Comparison of ENCODE assay signal across 8 cellular contexts in genomic region chr9:127519301-127520166, GRCh38.
DNase-seq lines count a peak whose midpoint lies in the region; ATAC-seq, FAIRE-seq and TF ChIP-seq lines count a peak whose summit lies in the region.

No MANE protein-coding gene starts in this region.

- H3K27ac ChIP-seq in kidney (ENCODE audit: low read depth in 2 of 2, low read length in 2 of 2) = peak overlapping the region in 1 of 2 donors; percentile 63

- DNase-seq in GM10266 (ENCODE audit: extremely low spot score) (peak; percentile 51), RCC 7860 (ENCODE audit: low spot score) (peak; percentile 98), mucosa of gallbladder (ENCODE audit: low spot score) (peak; percentile 33), OCI-M2 (lab: John Stamatoyannopoulos, UW; ENCODE audit: unreplicated experiment) (no peak), kidney (no peak)
- no peak for DNase-seq in central memory CD8-positive, alpha-beta T cell (ENCODE audit: low spot score in 2 of 2)

- H3K4me3 ChIP-seq in kidney (ENCODE audit: low read length in 2 of 2) = no peak overlapping the region

- peak overlapping the region; percentile 38 for H3K27ac Mint-ChIP-seq in central memory CD8-positive, alpha-beta T cell (ENCODE audit: low read depth)

- peaks cover 0 to 7% of the 10 kb centered on the region in 2 donors for H3K9me3 ChIP-seq in kidney (ENCODE audit: control insufficient read depth in 1 of 2, low read length in 2 of 2)

- no peak overlapping the region for H3K4me3 Mint-ChIP-seq in central memory CD8-positive, alpha-beta T cell

- H3K36me3 ChIP-seq in kidney (ENCODE audit: control insufficient read depth in 1 of 2, insufficient read depth in 2 of 2, low read length in 2 of 2) = peaks cover 7 to 8% of the 10 kb centered on the region in 2 donors

- FAIRE-seq in RCC 7860 (lab: Jason Lieb, UNC) (peak; percentile 98), kidney (lab: Jason Lieb, UNC) (no peak)

- intact Hi-C loops in kidney (cut with DNase I) = no loop called here

- H3K4me1 Mint-ChIP-seq in central memory CD8-positive, alpha-beta T cell = no peaks in the 10 kb centered on the region

- peaks cover 6% of the 10 kb centered on the region for H3K36me3 Mint-ChIP-seq in central memory CD8-positive, alpha-beta T cell (ENCODE audit: insufficient read depth)

- TF ChIP-seq CTCF in GM10266 (IDR thresholded peaks at IDR 0.05; ENCODE audit: control insufficient read depth, insufficient read depth, low read depth, missing control alignments) = no peak
- TF ChIP-seq CTCF in kidney (IDR thresholded peaks at IDR 0.05; ENCODE audit: borderline replicate concordance, extremely low read depth, insufficient read depth) = no peak

- H3K27me3 Mint-ChIP-seq in central memory CD8-positive, alpha-beta T cell = no peaks in the 10 kb centered on the region

- H3K9ac ChIP-seq in kidney (ENCODE audit: low read length in 2 of 2) = no peak overlapping the region

- peaks cover 0 to 21% of the 10 kb centered on the region in 2 donors for H3K4me1 ChIP-seq in kidney (ENCODE audit: control insufficient read depth in 1 of 2, insufficient read depth in 1 of 2, low read depth in 1 of 2, low read length in 2 of 2)

- peak; percentile 36 for ATAC-seq in central memory CD8-positive, alpha-beta T cell (replicated peaks; ENCODE audit: extremely low read depth, poor library complexity, severe bottlenecking)
- ATAC-seq in HG02870 (IDR thresholded peaks at IDR 0.05; ENCODE audit: unreplicated experiment) (no peak), HG03139 (IDR thresholded peaks at IDR 0.05; ENCODE audit: unreplicated experiment) (no peak)

- H3K9me3 Mint-ChIP-seq in central memory CD8-positive, alpha-beta T cell = no peaks in the 10 kb centered on the region

Comparison
In these comparisons a context has a peak if more than half of its experiments do, and no peak if none do; other contexts are left out.
1. DNase-seq: peak in GM10266 (single experiment), RCC 7860 (single experiment) and mucosa of gallbladder (single experiment); none in central memory CD8-positive, alpha-beta T cell (0 of 2), OCI-M2 (single experiment) and kidney (single experiment).